17 cellular contexts compared by ENCODE assay signal in genomic region chr7:95546647-95547046, GRCh38. TPM values are rescaled to one million over a fixed set of nuclear protein-coding genes. Genes with fewer than 3 reads are reported as not detected.
DNase-seq lines count a peak whose midpoint lies in the region; ATAC-seq and TF ChIP-seq lines count a peak whose summit lies in the region.
"Had no signal": no experiment of that assay in that cellular context is flagged by ENCODE, and none has a peak within 500 bp of the region (broad histone marks: within the 10 kb centered on the region; RNA-seq: fewer than 3 reads in every experiment).

No MANE protein-coding gene starts in this region.

- 63% methylated on average over 4 of the region's 4 CpGs for WGBS in right cardiac atrium

- H3K4me3 ChIP-seq in right cardiac atrium (ENCODE audit: low read length) (no peak overlapping the region), gastrocnemius medialis (peak overlapping the region; percentile 0 to 23 (median 15)), vagina (no peak overlapping the region)
- H3K4me3 ChIP-seq: neural progenitor cell had no signal

- DNase-seq in right cardiac atrium, result no peak
- DNase-seq in left cardiac atrium, result no peak
- DNase-seq in gastrocnemius medialis, result no peak
- no peak for DNase-seq in vagina (ENCODE audit: extremely low spot score in 2 of 2)
- no peak for DNase-seq in NK-92 (lab: John Stamatoyannopoulos, UW; ENCODE audit: unreplicated experiment)
- no peak for DNase-seq in stimulated activated CD4-positive, alpha-beta T cell treated with anti-CD3 and anti-CD28 coated beads, Interleukin-15, amount 100 ng/mL, for 24 hours
- DNase-seq: activated CD4-positive, alpha-beta memory T cell treated with anti-CD3 and anti-CD28 coated beads for 36 hours; activated T-cell treated with anti-CD3 and anti-CD28 coated beads, Interleukin-2, amount 50 U/mL, for 24 hours; CD8-positive, alpha-beta T cell; DND-41; effector memory CD4-positive, alpha-beta T cell; HFFc6; NCI-H2029 treated with DMSO at 0.1 percent for 48 hours had no signal

- ATAC-seq in right cardiac atrium (no peak), left cardiac atrium (no peak), gastrocnemius medialis (no peak), GM18505 (IDR thresholded peaks at IDR 0.05; ENCODE audit: unreplicated experiment) (no peak)
- ATAC-seq: CD8-positive, alpha-beta T cell; Panc1 had no signal

- peak overlapping the region; percentile 53 for H3K27ac ChIP-seq in right cardiac atrium (ENCODE audit: low read length)
- peak overlapping the region; percentile 92 for H3K27ac ChIP-seq in layer of hippocampus (ENCODE audit: low read depth, low read length)
- peak overlapping the region; percentile 92 to 100 (median 94) for H3K27ac ChIP-seq in gastrocnemius medialis
- peak overlapping the region; percentile 79 for H3K27ac ChIP-seq in vagina
- H3K27ac ChIP-seq: neural progenitor cell had no signal

- no peaks in the 10 kb centered on the region for H3K9me3 ChIP-seq in right cardiac atrium (ENCODE audit: control insufficient read depth, low read length)
- H3K9me3 ChIP-seq in gastrocnemius medialis, result no peaks in the 10 kb centered on the region
- H3K9me3 ChIP-seq in vagina, result no peaks in the 10 kb centered on the region

- no peaks in the 10 kb centered on the region for H3K36me3 ChIP-seq in gastrocnemius medialis
- no peaks in the 10 kb centered on the region for H3K36me3 ChIP-seq in vagina
- H3K36me3 ChIP-seq: neural progenitor cell had no signal

- in situ Hi-C loops in gastrocnemius medialis (cut with MboI; ENCODE audit: low sequenced_read_pairs in 4 of 4), result loop anchor here in 1 of 4 donors (10.0 kb wide), 1 partner anchor 48 kb away; the partner anchor contains the start of gene PDK4

- H3K4me1 ChIP-seq in right cardiac atrium (ENCODE audit: control insufficient read depth, insufficient read depth, low read length) (peaks cover 9% of the 10 kb centered on the region), gastrocnemius medialis (peaks cover 64 to 67% of the 10 kb centered on the region in 2 donors), vagina (peaks cover 55% of the 10 kb centered on the region)

- TF ChIP-seq POLR2A in gastrocnemius medialis (IDR thresholded peaks at IDR 0.05), result no peak
- no peak for TF ChIP-seq POLR2A in vagina (IDR thresholded peaks at IDR 0.05)
- no peak for TF ChIP-seq POLR2A in GM18505 (IDR thresholded peaks at IDR 0.05; ENCODE audit: borderline replicate concordance, extremely low read depth, insufficient read depth, insufficient read length)

- intact Hi-C loops in right cardiac atrium (cut with DNase I), result loop anchor here in 3 of 4 donors (5.0 kb wide), 3 partner anchors 46 to 136 kb away; partner anchors contain the start of gene PDK4 (in 2 of the 3)
- intact Hi-C loops in left cardiac atrium (cut with DNase I), result loop anchor here in 1 of 2 donors (5.0 kb wide), 1 partner anchor 51 kb away; the partner anchor contains the start of gene PDK4
- intact Hi-C loops in gastrocnemius medialis (cut with DNase I; ENCODE audit: low total_unique reads), result no loop called here
- intact Hi-C loops in vagina (cut with DNase I), result loop anchor here (5.0 kb wide), 1 partner anchor 61 kb away; no protein-coding TSS in a partner anchor

- no peak for TF ChIP-seq CTCF in gastrocnemius medialis (IDR thresholded peaks at IDR 0.05 in 4 of 5, conservative IDR thresholded peaks at IDR 0.05 in 1 of 5)
- TF ChIP-seq CTCF in vagina (IDR thresholded peaks at IDR 0.05), result no peak

- H3K27me3 ChIP-seq in right cardiac atrium (ENCODE audit: control insufficient read depth, insufficient read depth) (no peaks in the 10 kb centered on the region), layer of hippocampus (ENCODE audit: control insufficient read depth, insufficient read depth, low read length) (no peaks in the 10 kb centered on the region), gastrocnemius medialis (no peaks in the 10 kb centered on the region), vagina (no peaks in the 10 kb centered on the region)
- H3K27me3 ChIP-seq: neural progenitor cell had no signal

RNA-seq across cellular contexts. Expression of gene PDK4, which starts 49.7 kb away (rescaled TPM):
- 100 to 1,000 TPM in 2 of 4 donors, 10 to 100 TPM in 2; 53.0 to 842 (median 103) TPM for total RNA-seq in right cardiac atrium
- 133 TPM for polyA plus RNA-seq in right cardiac atrium
- total RNA-seq in left cardiac atrium, result 100 to 1,000 TPM; 129 to 528 TPM
- 1,000 to 10,000 TPM; 2,371 to 5,827 (median 4,654) TPM for total RNA-seq in gastrocnemius medialis
- 399 TPM for total RNA-seq in vagina
- total RNA-seq: activated CD4-positive, alpha-beta memory T cell treated with anti-CD3 and anti-CD28 coated beads for 36 hours; CD8-positive, alpha-beta T cell; HFFc6 had no signal

Comparison
In these comparisons a context has a peak if more than half of its experiments do, and no peak if none do; other contexts are left out.
1. H3K4me3 ChIP-seq: peak in gastrocnemius medialis (4 of 4); none in right cardiac atrium (single experiment) and vagina (0 of 2).
2. Peak in every context shown above with its lines, with median percentiles within 50 percentile points of each other: H3K27ac ChIP-seq.